1 cellular context compared by ENCODE assay signal in the genomic region with DNA sequence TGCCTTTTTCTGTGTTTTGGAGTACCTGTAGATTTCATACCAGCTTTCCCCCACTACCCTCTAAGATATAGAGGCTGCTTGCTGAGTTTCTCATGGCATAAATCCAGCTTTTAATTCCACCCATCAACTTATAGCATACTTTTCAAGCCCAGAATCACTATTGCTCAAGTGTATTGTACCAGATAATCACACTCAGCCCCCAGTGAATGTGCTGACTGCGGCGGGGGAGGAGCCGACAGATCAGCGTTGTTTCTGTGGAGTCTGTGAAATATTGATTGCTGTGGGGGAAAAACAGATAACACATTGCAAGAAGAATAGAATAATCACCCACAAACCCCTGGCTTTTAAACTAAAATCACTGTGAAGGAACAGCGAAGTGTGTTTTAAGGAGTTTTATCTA.
TF ChIP-seq lines count a peak whose summit lies in the region.

No MANE protein-coding gene starts in this region.

TF ChIP-seq in GM23338, 12 proteins besides CTCF, POLR2A, EP300 and RAD21 (continued from another document):
- TF ChIP-seq ZNF462 (CRISPR knock-in tag; IDR thresholded peaks at IDR 0.05) = no peak
- TF ChIP-seq STAT1 (IDR thresholded peaks at IDR 0.05; ENCODE audit: unreplicated experiment) = no peak
- no peak for TF ChIP-seq NANOG (IDR thresholded peaks at IDR 0.05; ENCODE audit: borderline replicate concordance)
- no peak for TF ChIP-seq ZNF114 (CRISPR knock-in tag; IDR thresholded peaks at IDR 0.05)
